9 cellular contexts compared by ENCODE assay signal in the genomic region with DNA sequence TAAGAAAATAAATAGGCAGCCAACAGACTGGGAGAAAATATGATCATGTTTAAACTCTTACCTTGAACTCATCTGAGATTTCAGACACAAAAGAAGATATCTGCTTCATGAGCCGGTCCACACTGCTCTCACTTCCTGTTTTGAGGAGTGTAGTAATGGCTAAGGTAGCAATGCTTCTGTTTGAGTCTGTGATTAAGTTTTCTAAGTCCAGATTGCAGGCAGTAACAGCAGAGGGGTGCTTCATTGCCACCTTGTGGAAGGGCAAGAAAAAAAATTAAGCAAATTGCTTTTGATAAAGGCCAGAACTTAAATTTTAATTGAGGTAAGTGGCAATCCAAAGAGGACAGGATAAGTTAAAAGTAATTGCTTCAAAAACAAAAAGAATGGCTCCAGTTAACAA.
A peak's percentile ranks its signal among the peaks of the same experiment; 100 is the strongest.
DNase-seq lines count a peak whose midpoint lies in the region; ATAC-seq and TF ChIP-seq lines count a peak whose summit lies in the region.
"Had no signal": no experiment of that assay in that cellular context is flagged by ENCODE, and none has a peak within 500 bp of the region (broad histone marks: within the 10 kb centered on the region; RNA-seq: fewer than 3 reads in every experiment).

No MANE protein-coding gene starts in this region.

- no peak overlapping the region for H3K4me3 Mint-ChIP-seq in activated T-helper 17 cell treated with anti-CD3 and anti-CD28 coated beads, Interleukin-2, amount 50 U/mL, for 72 hours
- no peak overlapping the region for H3K4me3 Mint-ChIP-seq in neural progenitor cell

- H2AFZ ChIP-seq in neural progenitor cell (replicated peaks), result no peak overlapping the region

- DNase-seq in NCI-H1417 (lab: John Stamatoyannopoulos, UW) (peak in 2 of 3 experiments; percentile 35 to 45), NCI-H1417 treated with DMSO at 0.1 percent for 48 hours (lab: John Stamatoyannopoulos, UW) (no peak), neural progenitor cell (ENCODE audit: low spot score) (no peak), cerebellum (ENCODE audit: low spot score) (no peak), esophagus muscularis mucosa (ENCODE audit: extremely low spot score) (no peak)

- 86% methylated on average over 1 of the region's 1 CpG for WGBS in esophagus muscularis mucosa

- H3K36me3 Mint-ChIP-seq in activated T-helper 17 cell treated with anti-CD3 and anti-CD28 coated beads, Interleukin-2, amount 50 U/mL, for 72 hours (ENCODE audit: low read depth), result peaks cover 18% of the 10 kb centered on the region
- H3K36me3 Mint-ChIP-seq in neural progenitor cell, result peaks cover 37% of the 10 kb centered on the region

- H3K27ac ChIP-seq in neural progenitor cell, result no peak overlapping the region
- no peak overlapping the region for H3K27ac ChIP-seq in esophagus muscularis mucosa (replicated peaks in 1 of 4)
- H3K27ac ChIP-seq: BLaER1 had no signal

- no peak overlapping the region for H3K9ac ChIP-seq in neural progenitor cell
- H3K9ac ChIP-seq: BLaER1 had no signal

- no peaks in the 10 kb centered on the region for H3K9me3 Mint-ChIP-seq in activated T-helper 17 cell treated with anti-CD3 and anti-CD28 coated beads, Interleukin-2, amount 50 U/mL, for 72 hours
- H3K9me3 Mint-ChIP-seq in neural progenitor cell, result peaks cover 9% of the 10 kb centered on the region

- H3K4me1 ChIP-seq in neural progenitor cell (no peaks in the 10 kb centered on the region), esophagus muscularis mucosa (peaks cover 0 to 6% (median 0%) of the 10 kb centered on the region in 4 donors)
- H3K4me1 ChIP-seq: BLaER1 had no signal

- H3K4me1 Mint-ChIP-seq in activated T-helper 17 cell treated with anti-CD3 and anti-CD28 coated beads, Interleukin-2, amount 50 U/mL, for 72 hours, result no peaks in the 10 kb centered on the region
- H3K4me1 Mint-ChIP-seq in neural progenitor cell, result no peaks in the 10 kb centered on the region

- peak; percentile 76 for ATAC-seq in GM21737 (IDR thresholded peaks at IDR 0.05; ENCODE audit: unreplicated experiment)
- peak; percentile 53 for ATAC-seq in activated T-helper 17 cell treated with anti-CD3 and anti-CD28 coated beads, Interleukin-2, amount 50 U/mL, for 72 hours (replicated peaks)

- H3K27me3 ChIP-seq in neural progenitor cell (no peaks in the 10 kb centered on the region), esophagus muscularis mucosa (no peaks in the 10 kb centered on the region)
- H3K27me3 ChIP-seq: BLaER1 had no signal

- TF ChIP-seq POLR2A in esophagus muscularis mucosa (IDR thresholded peaks at IDR 0.05; ENCODE audit: low read depth), result no peak

- peaks cover 5% of the 10 kb centered on the region for H3F3A ChIP-seq in neural progenitor cell (ENCODE audit: low read depth)

- no peaks in the 10 kb centered on the region for H3K36me3 ChIP-seq in neural progenitor cell
- peaks cover 0 to 21% (median 0%) of the 10 kb centered on the region in 4 donors for H3K36me3 ChIP-seq in esophagus muscularis mucosa

- no peaks in the 10 kb centered on the region for H3K79me2 ChIP-seq in neural progenitor cell (ENCODE audit: low read depth)

- H3K4me2 ChIP-seq in neural progenitor cell, result no peak overlapping the region
- H3K4me2 ChIP-seq: BLaER1 had no signal

- TF ChIP-seq CTCF in LNCAP (IDR thresholded peaks at IDR 0.05) (peak; percentile 30; the same call in 1 of the 2 replicates), neural progenitor cell (IDR thresholded peaks at IDR 0.05) (peak; percentile 37), esophagus muscularis mucosa (IDR thresholded peaks at IDR 0.05) (peak in 1 of 3 experiments; percentile 24)

- H3K4me3 ChIP-seq in neural progenitor cell (no peak overlapping the region), esophagus muscularis mucosa (no peak overlapping the region)
- H3K4me3 ChIP-seq: BLaER1 had no signal

- no peaks in the 10 kb centered on the region for H3K27me3 Mint-ChIP-seq in activated T-helper 17 cell treated with anti-CD3 and anti-CD28 coated beads, Interleukin-2, amount 50 U/mL, for 72 hours
- H3K27me3 Mint-ChIP-seq in neural progenitor cell (ENCODE audit: insufficient read depth, low read depth), result peaks cover 2% of the 10 kb centered on the region

- TF ChIP-seq EP300 in esophagus muscularis mucosa (IDR thresholded peaks at IDR 0.05), result no peak

- H3K27ac Mint-ChIP-seq in activated T-helper 17 cell treated with anti-CD3 and anti-CD28 coated beads, Interleukin-2, amount 50 U/mL, for 72 hours, result no peak overlapping the region
- no peak overlapping the region for H3K27ac Mint-ChIP-seq in neural progenitor cell

- intact Hi-C loops in esophagus muscularis mucosa (cut with DNase I), result no loop called here

- no peaks in the 10 kb centered on the region for H4K20me1 ChIP-seq in neural progenitor cell (ENCODE audit: low read depth)
- H4K20me1 ChIP-seq: BLaER1 had no signal

- H3K9me3 ChIP-seq in neural progenitor cell (ENCODE audit: low read depth), result no peaks in the 10 kb centered on the region
- peaks cover 0 to 4% (median 2%) of the 10 kb centered on the region in 4 donors for H3K9me3 ChIP-seq in esophagus muscularis mucosa

Comparison
In these comparisons a context has a peak if more than half of its experiments do, and no peak if none do; other contexts are left out.
1. DNase-seq: peak in NCI-H1417 (2 of 3); none in NCI-H1417 treated with DMSO at 0.1 percent for 48 hours (single experiment), neural progenitor cell (single experiment), cerebellum (single experiment) and esophagus muscularis mucosa (single experiment).